21 cellular contexts compared by ENCODE assay signal in the genomic region with DNA sequence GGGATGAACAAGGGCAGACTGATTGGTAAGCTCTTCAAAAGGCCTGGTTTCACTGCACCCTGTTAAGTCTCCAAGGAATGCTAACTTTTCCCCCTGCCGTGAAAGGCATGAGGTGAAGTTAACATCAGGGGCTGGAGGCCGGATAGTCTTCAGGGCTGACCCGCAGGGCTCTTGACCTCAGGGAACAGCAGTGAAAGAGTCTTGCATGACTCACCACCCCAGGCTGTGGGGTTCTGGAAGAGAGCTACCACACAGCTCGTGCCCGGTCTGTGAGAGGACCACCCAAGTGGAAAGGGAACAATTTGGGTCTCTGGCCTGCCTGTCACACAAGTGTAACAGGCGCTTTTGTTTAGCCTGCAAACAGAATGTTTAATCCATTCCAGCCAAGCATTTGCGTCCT.
DNase-seq lines count a peak whose midpoint lies in the region; ATAC-seq and TF ChIP-seq lines count a peak whose summit lies in the region.
"Had no signal": no experiment of that assay in that cellular context is flagged by ENCODE, and none has a peak within 500 bp of the region (broad histone marks: within the 10 kb centered on the region; RNA-seq: fewer than 3 reads in every experiment).

No MANE protein-coding gene starts in this region.

- 52 to 59% methylated on average over 3 to 7 of the region's 7 CpGs for WGBS in endodermal cell (ENCODE audit: insufficient coverage in 1 of 2, insufficient read length in 1 of 2), 2 experiments
- WGBS in mesendoderm (ENCODE audit: extremely low coverage, insufficient coverage, low lambda C conversion rate) = no CpG with 5 or more reads among the region's 7 CpGs

- no peak for TF ChIP-seq CTCF in endodermal cell (conservative IDR thresholded peaks at IDR 0.05)

- H3K4me1 Mint-ChIP-seq in endodermal cell (peaks cover 3% of the 10 kb centered on the region), T-cell (no peaks in the 10 kb centered on the region)
- H3K4me1 Mint-ChIP-seq: B cell; CD4-positive, CD25-positive, alpha-beta regulatory T cell; GM23338 had no signal

- H2BK120ac ChIP-seq in mesendoderm (ENCODE audit: low read depth, low read length) = no peak overlapping the region

- H3K36me3 Mint-ChIP-seq in endodermal cell (ENCODE audit: low read depth) = no peaks in the 10 kb centered on the region
- H3K36me3 Mint-ChIP-seq in T-cell = no peaks in the 10 kb centered on the region
- H3K36me3 Mint-ChIP-seq: CD4-positive, CD25-positive, alpha-beta regulatory T cell; CD8-positive, alpha-beta T cell had no signal

- no peaks in the 10 kb centered on the region for H3K27me3 ChIP-seq in SJSA1 (replicated peaks)
- H3K27me3 ChIP-seq in endodermal cell (ENCODE audit: control insufficient read depth, insufficient read depth, low read length, poor library complexity, severe bottlenecking) = no peaks in the 10 kb centered on the region
- no peaks in the 10 kb centered on the region for H3K27me3 ChIP-seq in mesendoderm (ENCODE audit: insufficient read depth, low read length, poor library complexity)
- H3K27me3 ChIP-seq: BLaER1 had no signal

- H3K4ac ChIP-seq in mesendoderm (ENCODE audit: low read depth, low read length) = no peak overlapping the region

- H2BK15ac ChIP-seq in mesendoderm (replicated peaks; ENCODE audit: low read depth) = no peak overlapping the region

- ATAC-seq in GM21367 (IDR thresholded peaks at IDR 0.05; ENCODE audit: unreplicated experiment) (no peak), T-cell (replicated peaks in 1 of 4) (no peak)
- ATAC-seq: CD8-positive, alpha-beta T cell; GM12878; GM23338 had no signal

- H3K27ac Mint-ChIP-seq in endodermal cell = no peak overlapping the region
- H3K27ac Mint-ChIP-seq in T-cell = no peak overlapping the region
- H3K27ac Mint-ChIP-seq: B cell; CD4-positive, CD25-positive, alpha-beta regulatory T cell; CD8-positive, alpha-beta T cell; GM23338 had no signal

- H3K18ac ChIP-seq in mesendoderm (ENCODE audit: low read length) = no peak overlapping the region

- H3K23ac ChIP-seq in mesendoderm (ENCODE audit: low read length) = no peak overlapping the region

- no peak overlapping the region for H4K5ac ChIP-seq in mesendoderm (ENCODE audit: low read length)

- CTCF ChIA-PET in T-cell (lab: Charles Lee) = no interaction called here

- H4K8ac ChIP-seq in mesendoderm (ENCODE audit: low read depth, low read length) = no peak overlapping the region

- no peak overlapping the region for H3K56ac ChIP-seq in mesendoderm (ENCODE audit: low read length)

- peak; percentile 58 for DNase-seq in ELF-1 (ENCODE audit: low read depth, low spot score)
- peak; percentile 79 to 90 for DNase-seq in SJSA1 (ENCODE audit: low read depth in 1 of 2, low spot score in 2 of 2)
- peak; percentile 76 for DNase-seq in endodermal cell
- DNase-seq in mesendoderm = peak; percentile 18
- no peak for DNase-seq in LoVo (ENCODE audit: low spot score)
- DNase-seq in stimulated activated CD4-positive, alpha-beta T cell treated with anti-CD3 and anti-CD28 coated beads, Interleukin-12 subunit alpha, Interleukin-12 subunit beta, amount 100 ng/mL, for 4 hours = no peak
- DNase-seq in T-cell = no peak
- DNase-seq: Caco-2; CD4-positive, CD25-positive, alpha-beta regulatory T cell; CD8-positive, alpha-beta T cell; DMS153; DND-41; GDM1; HCEC 1CT had no signal

- H3K9ac ChIP-seq in endodermal cell (ENCODE audit: extremely low read depth, low read length, poor library complexity, severe bottlenecking) (no peak overlapping the region), mesendoderm (ENCODE audit: low read length) (no peak overlapping the region)
- H3K9ac ChIP-seq: BLaER1 had no signal

- H3K9me3 Mint-ChIP-seq in endodermal cell (peaks cover 15% of the 10 kb centered on the region), T-cell (peaks cover 7 to 36% (median 15%) of the 10 kb centered on the region in 3 donors)

- no peaks in the 10 kb centered on the region for H3K79me2 ChIP-seq in mesendoderm (ENCODE audit: control insufficient read depth, insufficient read depth, low read length)

- H3K4me1 ChIP-seq in SJSA1 (replicated peaks) (peaks cover 27% of the 10 kb centered on the region), endodermal cell (ENCODE audit: control insufficient read depth, insufficient read depth, low read length) (no peaks in the 10 kb centered on the region), mesendoderm (ENCODE audit: control insufficient read depth, low read depth, low read length) (no peaks in the 10 kb centered on the region)
- H3K4me1 ChIP-seq: BLaER1, Caco-2 had no signal

- H3K4me3 Mint-ChIP-seq in endodermal cell (no peak overlapping the region), T-cell (no peak overlapping the region)
- H3K4me3 Mint-ChIP-seq: B cell; CD4-positive, CD25-positive, alpha-beta regulatory T cell; CD8-positive, alpha-beta T cell; GM23338 had no signal

- H3K36me3 ChIP-seq in SJSA1 = no peaks in the 10 kb centered on the region
- no peaks in the 10 kb centered on the region for H3K36me3 ChIP-seq in endodermal cell (ENCODE audit: control insufficient read depth, insufficient read depth, low read length)
- no peaks in the 10 kb centered on the region for H3K36me3 ChIP-seq in mesendoderm (ENCODE audit: control insufficient read depth, insufficient read depth, low read length)
- H3K36me3 ChIP-seq: BLaER1 had no signal

- no peak overlapping the region for H3K4me2 ChIP-seq in mesendoderm (ENCODE audit: low read length)
- H3K4me2 ChIP-seq: BLaER1, GM23338 had no signal

- no peaks in the 10 kb centered on the region for H3K79me1 ChIP-seq in mesendoderm (ENCODE audit: low read length)

- H2BK5ac ChIP-seq in mesendoderm (ENCODE audit: low read length) = no peak overlapping the region

- H3K27ac ChIP-seq in SJSA1 (peak overlapping the region; percentile 36; the same call in 1 of the 2 replicates), endodermal cell (ENCODE audit: low read depth, low read length) (no peak overlapping the region), mesendoderm (ENCODE audit: low read depth, low read length) (no peak overlapping the region)
- H3K27ac ChIP-seq: 22Rv1, BLaER1, C4-2B had no signal

- H3K9me3 ChIP-seq in SJSA1 (replicated peaks) (no peaks in the 10 kb centered on the region), endodermal cell (ENCODE audit: control insufficient read depth, low read length) (peaks cover 15% of the 10 kb centered on the region)
- H3K9me3 ChIP-seq: Caco-2 had no signal

- H3K27me3 Mint-ChIP-seq in endodermal cell (ENCODE audit: insufficient read depth) (no peaks in the 10 kb centered on the region), T-cell (no peaks in the 10 kb centered on the region)
- H3K27me3 Mint-ChIP-seq: B cell; CD4-positive, CD25-positive, alpha-beta regulatory T cell had no signal

- H2AK5ac ChIP-seq in mesendoderm (ENCODE audit: low read length) = no peak overlapping the region

- POLR2A ChIA-PET in T-cell (lab: Charles Lee) = no interaction called here

- H3K4me3 ChIP-seq in SJSA1 = no peak overlapping the region
- H3K4me3 ChIP-seq in endodermal cell (ENCODE audit: low read length) = no peak overlapping the region
- H3K4me3 ChIP-seq in mesendoderm (ENCODE audit: low read length) = no peak overlapping the region
- H3K4me3 ChIP-seq: BLaER1, GM12878, GM23338 had no signal

Comparison
In these comparisons a context has a peak if more than half of its experiments do, and no peak if none do; other contexts are left out.
1. DNase-seq: peak in ELF-1 (single experiment), SJSA1 (2 of 2), endodermal cell (single experiment) and mesendoderm (single experiment); none in LoVo (single experiment), stimulated activated CD4-positive, alpha-beta T cell treated with anti-CD3 and anti-CD28 coated beads, Interleukin-12 subunit alpha, Interleukin-12 subunit beta, amount 100 ng/mL, for 4 hours (single experiment) and T-cell (0 of 34).